In genomic region chr12:46504494-46504893, GRCh38 we compare ENCODE assay signal across 23 cellular contexts.
DNase-seq lines count a peak whose midpoint lies in the region; ATAC-seq, FAIRE-seq and TF ChIP-seq lines count a peak whose summit lies in the region.
"Had no signal": no experiment of that assay in that cellular context is flagged by ENCODE, and none has a peak within 500 bp of the region (broad histone marks: within the 10 kb centered on the region; RNA-seq: fewer than 3 reads in every experiment).

No MANE protein-coding gene starts in this region.

- no peaks in the 10 kb centered on the region for H3K79me2 ChIP-seq in GM12878 (ENCODE audit: control insufficient read depth, insufficient read depth, low read length)

- no peak for TF ChIP-seq POLR2A in breast epithelium (IDR thresholded peaks at IDR 0.05)
- no peak for TF ChIP-seq POLR2A in GM12878 (IDR thresholded peaks at IDR 0.05; ENCODE audit: low read depth, low read length)

- FAIRE-seq in GM19239 (lab: Jason Lieb, UNC), result peak; percentile 52
- peak; percentile 70 for FAIRE-seq in GM12878 (lab: Jason Lieb, UNC)
- FAIRE-seq: D721Med, H1 had no signal

- H3K27ac ChIP-seq in breast epithelium (no peak overlapping the region), GM12878 (ENCODE audit: control insufficient read depth, insufficient read depth) (no peak overlapping the region), foreskin keratinocyte (peak overlapping the region; percentile 43)
- H3K27ac ChIP-seq: BLaER1 treated with 17β-estradiol and CSF1 and Interleukin-3, amounts not matched to agents 10 nM and 100 nM; GM23248 had no signal

- no peaks in the 10 kb centered on the region for H3K36me3 ChIP-seq in breast epithelium
- no peaks in the 10 kb centered on the region for H3K36me3 ChIP-seq in GM12878 (ENCODE audit: control insufficient read depth in 2 of 2, insufficient read depth in 2 of 2, low read length in 1 of 2)
- H3K36me3 ChIP-seq: BE2C had no signal

- no peak overlapping the region for H3K4me2 ChIP-seq in GM12878 (ENCODE audit: control insufficient read depth, insufficient read depth)
- H3K4me2 ChIP-seq: BLaER1 treated with 17β-estradiol and CSF1 and Interleukin-3, amounts not matched to agents 10 nM and 100 nM had no signal

- POLR2A ChIA-PET in MCF 10A (lab: Yijun Ruan, JAX) (interaction anchor here (1.0 kb wide), 1 partner anchor 11 kb away, joined by 3 read pairs; no protein-coding TSS in a partner anchor), GM12878 (lab: Charles Lee) (no interaction called here)
- POLR2A ChIA-PET in activated CD4-positive, alpha-beta memory T cell treated with anti-CD3 and anti-CD28 coated beads, Interleukin-2, amount 10 ng/mL, durations not matched to agents 7 days and 5 days (lab: Charles Lee), result no interaction called here

- no peak for TF ChIP-seq CTCF in MCF 10A (IDR thresholded peaks at IDR 0.05; ENCODE audit: unreplicated experiment)
- no peak for TF ChIP-seq CTCF in breast epithelium (IDR thresholded peaks at IDR 0.05)
- TF ChIP-seq CTCF in GM12878 (IDR thresholded peaks at IDR 0.05 in 2 of 3, conservative IDR thresholded peaks at IDR 0.05 in 1 of 3; ENCODE audit: control insufficient read depth in 2 of 3, extremely low read depth in 1 of 3, insufficient read depth in 1 of 3, low read depth in 3 of 3, low read length in 3 of 3), result no peak
- no peak for TF ChIP-seq CTCF in foreskin keratinocyte (conservative IDR thresholded peaks at IDR 0.05)

- intact Hi-C loops in MCF 10A (cut with micrococcal nuclease) (no loop called here), breast epithelium (cut with DNase I; ENCODE audit: low total_unique reads) (no loop called here), GM12878 (cut with micrococcal nuclease; ENCODE audit: unreplicated experiment) (no loop called here)

- H3K27me3 Mint-ChIP-seq in MCF 10A (ENCODE audit: insufficient read depth, unreplicated experiment), result no peaks in the 10 kb centered on the region
- H3K27me3 Mint-ChIP-seq in activated CD4-positive, alpha-beta memory T cell treated with anti-CD3 and anti-CD28 coated beads, Interleukin-2, amount 10 ng/mL, durations not matched to agents 7 days and 5 days, result no peaks in the 10 kb centered on the region
- H3K27me3 Mint-ChIP-seq: CD4-positive, alpha-beta T cell had no signal

- RAD21 ChIA-PET in GM12878 (lab: Charles Lee; ENCODE audit: unreplicated experiment), result no interaction called here

- no peak overlapping the region for H3K4me3 Mint-ChIP-seq in MCF 10A (ENCODE audit: unreplicated experiment)
- no peak overlapping the region for H3K4me3 Mint-ChIP-seq in activated CD4-positive, alpha-beta memory T cell treated with anti-CD3 and anti-CD28 coated beads, Interleukin-2, amount 10 ng/mL, durations not matched to agents 7 days and 5 days
- H3K4me3 Mint-ChIP-seq: CD14-positive monocyte; CD4-positive, alpha-beta T cell; CD8-positive, alpha-beta memory T cell had no signal

- H3K4me3 ChIP-seq in breast epithelium (no peak overlapping the region), GM12878 (no peak overlapping the region)
- H3K4me3 ChIP-seq: BLaER1 treated with 17β-estradiol and CSF1 and Interleukin-3, amounts not matched to agents 10 nM and 100 nM; GM23248 had no signal

- no peak overlapping the region for H3K9ac ChIP-seq in GM12878 (ENCODE audit: control insufficient read depth, insufficient read depth, low read length)
- H3K9ac ChIP-seq: BLaER1 treated with 17β-estradiol and CSF1 and Interleukin-3, amounts not matched to agents 10 nM and 100 nM; GM23248 had no signal

- peaks cover 6% of the 10 kb centered on the region for H3K4me1 Mint-ChIP-seq in MCF 10A (ENCODE audit: insufficient read depth, unreplicated experiment)
- peaks cover 4% of the 10 kb centered on the region for H3K4me1 Mint-ChIP-seq in activated CD4-positive, alpha-beta memory T cell treated with anti-CD3 and anti-CD28 coated beads, Interleukin-2, amount 10 ng/mL, durations not matched to agents 7 days and 5 days
- H3K4me1 Mint-ChIP-seq: CD14-positive monocyte; CD8-positive, alpha-beta memory T cell had no signal

- peaks cover 4% of the 10 kb centered on the region for H3K36me3 Mint-ChIP-seq in MCF 10A (ENCODE audit: insufficient read depth, unreplicated experiment)
- peaks cover 33% of the 10 kb centered on the region for H3K36me3 Mint-ChIP-seq in activated CD4-positive, alpha-beta memory T cell treated with anti-CD3 and anti-CD28 coated beads, Interleukin-2, amount 10 ng/mL, durations not matched to agents 7 days and 5 days (ENCODE audit: low read depth)

- H3K9me3 ChIP-seq in breast epithelium (peaks cover 0 to 31% of the 10 kb centered on the region in 2 donors), GM12878 (replicated peaks; ENCODE audit: control insufficient read depth, insufficient read depth, low read length) (peaks cover 10% of the 10 kb centered on the region)
- H3K9me3 ChIP-seq: BE2C had no signal

- SMC1A ChIA-PET in GM12878 (lab: Charles Lee; ENCODE audit: uncharacterized antibody, unreplicated experiment), result no interaction called here

- H3K9me3 Mint-ChIP-seq in MCF 10A (ENCODE audit: unreplicated experiment), result peaks cover 46% of the 10 kb centered on the region
- peaks cover 57% of the 10 kb centered on the region for H3K9me3 Mint-ChIP-seq in activated CD4-positive, alpha-beta memory T cell treated with anti-CD3 and anti-CD28 coated beads, Interleukin-2, amount 10 ng/mL, durations not matched to agents 7 days and 5 days

- H3K27ac Mint-ChIP-seq in MCF 10A (ENCODE audit: low read depth, unreplicated experiment), result peak overlapping the region; percentile 35
- no peak overlapping the region for H3K27ac Mint-ChIP-seq in activated CD4-positive, alpha-beta memory T cell treated with anti-CD3 and anti-CD28 coated beads, Interleukin-2, amount 10 ng/mL, durations not matched to agents 7 days and 5 days
- H3K27ac Mint-ChIP-seq: CD14-positive monocyte; CD4-positive, alpha-beta T cell had no signal

- no peak overlapping the region for H2AFZ ChIP-seq in GM12878 (ENCODE audit: control insufficient read depth, low read depth, low read length)
- H2AFZ ChIP-seq: GM23248 had no signal

- H3K4me1 ChIP-seq in breast epithelium (no peaks in the 10 kb centered on the region), GM12878 (ENCODE audit: control insufficient read depth, insufficient read depth, low read length) (0 out of 2 replicates have a peak, but pooled peaks cover 6% of the 10 kb centered on the region), foreskin keratinocyte (peaks cover 16% of the 10 kb centered on the region)
- H3K4me1 ChIP-seq: BLaER1 treated with 17β-estradiol and CSF1 and Interleukin-3, amounts not matched to agents 10 nM and 100 nM had no signal

- ATAC-seq in GM12878 (no peak), foreskin keratinocyte (no peak)

- CTCF ChIA-PET in MCF 10A (lab: Yijun Ruan, JAX), result interaction anchor here (0.6 kb wide), 1 partner anchor 20 kb away, joined by 3 read pairs; no protein-coding TSS in a partner anchor
- CTCF ChIA-PET in GM12878 (lab: Yijun Ruan, JAX), result interaction anchor here (0.6 kb wide), 1 partner anchor 86 kb away, joined by 4 read pairs; no protein-coding TSS in a partner anchor
- CTCF ChIA-PET in activated CD4-positive, alpha-beta memory T cell treated with anti-CD3 and anti-CD28 coated beads, Interleukin-2, amount 10 ng/mL, durations not matched to agents 7 days and 5 days (lab: Charles Lee), result no interaction called here

- TF ChIP-seq RAD21 in GM12878 (IDR thresholded peaks at IDR 0.05; ENCODE audit: insufficient read depth, low read depth, low read length), result no peak

- BruUV-seq in MCF 10A (replicated peaks; lab: Mats Ljungman, UMichigan) (no TSS peak), GM12878 (replicated peaks; lab: Mats Ljungman, UMichigan) (no TSS peak)

- H4K20me1 ChIP-seq in GM12878 (ENCODE audit: control insufficient read depth, insufficient read depth), result no peaks in the 10 kb centered on the region
- H4K20me1 ChIP-seq: BLaER1 treated with 17β-estradiol and CSF1 and Interleukin-3, amounts not matched to agents 10 nM and 100 nM had no signal

- WGBS in GM12878 (ENCODE audit: insufficient coverage, insufficient replicate concordance, low lambda C conversion rate, missing lambda C conversion rate), result 35% methylated on average over 1 of the region's 1 CpG

- H3K27me3 ChIP-seq in breast epithelium (no peaks in the 10 kb centered on the region), GM12878 (replicated peaks in 1 of 2; ENCODE audit: control insufficient read depth in 2 of 2, insufficient read depth in 2 of 2, low read length in 1 of 2) (no peaks in the 10 kb centered on the region), foreskin keratinocyte (no peaks in the 10 kb centered on the region)
- H3K27me3 ChIP-seq: BE2C; BLaER1 treated with 17β-estradiol and CSF1 and Interleukin-3, amounts not matched to agents 10 nM and 100 nM had no signal

- TF ChIP-seq EP300 in GM12878 (IDR thresholded peaks at IDR 0.05; ENCODE audit: borderline replicate concordance in 1 of 2, control insufficient read depth in 1 of 2, low read depth in 2 of 2, low read length in 2 of 2), result no peak

- DNase-seq in MCF 10A (ENCODE audit: unreplicated experiment) (no peak), breast epithelium (ENCODE audit: low spot score in 2 of 2) (no peak), GM19239 (ENCODE audit: insufficient read length, low spot score) (no peak), GM12878 (ENCODE audit: low read depth, low spot score) (no peak), foreskin keratinocyte (no peak), GM19238 (ENCODE audit: insufficient read length, low spot score) (no peak), putamen (ENCODE audit: low spot score) (no peak)
- DNase-seq in activated CD4-positive, alpha-beta memory T cell treated with anti-CD3 and anti-CD28 coated beads, Interleukin-2, amount 10 ng/mL, durations not matched to agents 7 days and 5 days, result no peak
- DNase-seq: AML-193; BE2C; CD4-positive, alpha-beta T cell; CD8-positive, alpha-beta memory T cell; DMS 273 treated with DMSO at 0.1 percent for 48 hours; DMS79; EL; GDM1; GM23248; H7; HCEC 1CT had no signal

- in situ Hi-C loops in GM12878 (cut with MboI), result no loop called here

TF ChIP-seq in GM12878, 131 proteins besides CTCF, POLR2A, EP300 and RAD21 (continues in another document):
- TF ChIP-seq POU2F2 (IDR thresholded peaks at IDR 0.05; ENCODE audit: borderline replicate concordance, low read depth, low read length) (no peak), PBX3 (IDR thresholded peaks at IDR 0.05; ENCODE audit: insufficient replicate concordance, low read depth, low read length) (no peak), ATF7 (IDR thresholded peaks at IDR 0.05; ENCODE audit: low read depth) (no peak), HDGF (IDR thresholded peaks at IDR 0.05) (no peak), HDAC2 (IDR thresholded peaks at IDR 0.05) (no peak), ZSCAN29 (IDR thresholded peaks at IDR 0.05) (no peak), BRCA1 (IDR thresholded peaks at IDR 0.05; ENCODE audit: low read depth, low read length) (no peak)
